8 cellular contexts compared by ENCODE assay signal in the genomic region with DNA sequence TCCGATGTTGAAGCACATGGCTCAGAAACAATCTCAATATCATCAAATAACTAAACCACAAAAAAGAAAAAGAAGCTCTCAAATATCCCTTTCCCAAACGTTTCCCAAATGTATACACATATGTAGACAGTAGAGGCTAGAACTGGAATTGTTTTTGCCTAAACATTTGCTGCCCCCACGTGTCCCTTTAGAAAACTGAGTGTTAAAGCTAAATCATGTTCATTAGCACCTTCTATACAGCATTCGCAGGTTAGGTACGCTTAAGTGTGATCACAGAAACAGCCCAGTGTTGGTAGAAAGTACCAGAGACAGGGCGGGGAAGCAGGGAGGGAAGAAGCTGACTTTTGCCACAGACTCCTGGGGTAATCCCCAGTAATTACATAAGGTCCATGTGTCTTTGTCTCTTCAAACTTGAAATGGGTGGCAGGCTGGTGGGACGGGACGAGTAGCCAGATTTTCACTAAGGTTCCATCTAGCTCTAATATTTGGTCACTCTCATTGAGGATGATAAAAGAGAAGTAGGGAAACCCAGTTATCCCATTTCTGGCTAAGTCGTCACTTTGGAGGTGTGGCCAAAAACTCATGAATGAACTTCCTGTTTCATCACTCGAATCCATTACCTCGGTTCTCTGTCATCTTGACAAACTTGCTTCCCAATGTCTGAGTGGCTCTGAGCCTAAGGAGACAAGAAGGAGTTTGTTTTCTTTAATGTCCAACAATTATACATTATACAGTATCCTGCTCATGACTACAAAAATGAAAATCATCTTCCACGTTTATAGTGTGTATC. TPM values are rescaled to one million over a fixed set of nuclear protein-coding genes. Genes with fewer than 3 reads are reported as not detected.
A peak's percentile ranks its signal among the peaks of the same experiment; 100 is the strongest.
DNase-seq lines count a peak whose midpoint lies in the region; ATAC-seq and TF ChIP-seq lines count a peak whose summit lies in the region.

No MANE protein-coding gene starts in this region.

- DNase-seq in CD1c-positive myeloid dendritic cell (ENCODE audit: extremely low spot score) (peak; percentile 54), NCI-H1694 (lab: John Stamatoyannopoulos, UW) (peak; percentile 66), inferior parietal cortex (ENCODE audit: extremely low spot score) (peak; percentile 81), thoracic aorta (ENCODE audit: low spot score) (no peak), NCI-H187 (lab: John Stamatoyannopoulos, UW) (no peak)

- H3K4me1 ChIP-seq in thoracic aorta (ENCODE audit: control insufficient read depth in 1 of 2, low read depth in 2 of 2), result peaks cover 6 to 15% of the 10 kb centered on the region in 2 donors

- H3K27me3 ChIP-seq in thoracic aorta (replicated peaks; ENCODE audit: insufficient read depth), result no peaks in the 10 kb centered on the region

- H3K27ac ChIP-seq in VCaP, result no peak overlapping the region
- H3K27ac ChIP-seq in thoracic aorta, result no peak overlapping the region

- TF ChIP-seq CTCF in VCaP (conservative IDR thresholded peaks at IDR 0.05) (peak; percentile 48), thoracic aorta (IDR thresholded peaks at IDR 0.05) (peak; percentile 23)

- H3K36me3 ChIP-seq in thoracic aorta, result no peaks in the 10 kb centered on the region

- H3K4me3 ChIP-seq in thoracic aorta, result no peak overlapping the region

- ATAC-seq in GM18502 (IDR thresholded peaks at IDR 0.05; ENCODE audit: poor library complexity, unreplicated experiment) (peak; percentile 59), HG02870 (IDR thresholded peaks at IDR 0.05; ENCODE audit: unreplicated experiment) (peak; percentile 60), thoracic aorta (ENCODE audit: insufficient number of reproducible peaks, low FRiP score, low read depth) (no peak)

- no peaks in the 10 kb centered on the region for H3K9me3 ChIP-seq in thoracic aorta

RNA-seq across cellular contexts. Expression of gene TFAP2A, which starts 15.0 kb away (rescaled TPM):
- total RNA-seq in thoracic aorta, result under 1 TPM in 1 of 2 donors, not detected in 1; 0.78 TPM

Comparison
In these comparisons a context has a peak if more than half of its experiments do, and no peak if none do; other contexts are left out.
1. DNase-seq: peak in CD1c-positive myeloid dendritic cell (single experiment), NCI-H1694 (single experiment) and inferior parietal cortex (single experiment); none in thoracic aorta (single experiment) and NCI-H187 (0 of 2).